Comparison of ENCODE assay signal across 8 cellular contexts in genomic region chr16:18803569-18804462, GRCh38. TPM values are rescaled to one million over a fixed set of nuclear protein-coding genes. Genes with fewer than 3 reads are reported as not detected.
A peak's percentile ranks its signal among the peaks of the same experiment; 100 is the strongest.
DNase-seq lines count a peak whose midpoint lies in the region; ATAC-seq and TF ChIP-seq lines count a peak whose summit lies in the region.

No MANE protein-coding gene starts in this region.

- no peak for DNase-seq in activated CD4-positive, alpha-beta T cell treated with anti-CD3 and anti-CD28 coated beads for 36 hours
- DNase-seq in activated CD4-positive, alpha-beta T cell treated with anti-CD3 and anti-CD28 coated beads for 4 hours, result no peak
- DNase-seq in RPMI8226 (peak; percentile 2), epithelial cell of esophagus (ENCODE audit: low read depth) (peak; percentile 41), T-helper 9 cell (no peak), ureter (ENCODE audit: low spot score) (no peak)
- DNase-seq in activated CD8-positive, alpha-beta memory T cell treated with anti-CD3 and anti-CD28 coated beads for 24 hours, result no peak

- peaks cover 44% of the 10 kb centered on the region for H3K4me1 Mint-ChIP-seq in activated CD4-positive, alpha-beta T cell treated with anti-CD3 and anti-CD28 coated beads for 36 hours

- no peak for ATAC-seq in activated CD4-positive, alpha-beta T cell treated with anti-CD3 and anti-CD28 coated beads for 36 hours

- intact Hi-C loops in activated CD4-positive, alpha-beta T cell treated with anti-CD3 and anti-CD28 coated beads for 36 hours (cut with DNase I, micrococcal nuclease), result loop anchor here (5.0 kb wide), 2 partner anchors 33 to 58 kb away; no protein-coding TSS in a partner anchor

- H3K4me3 ChIP-seq in epithelial cell of esophagus (ENCODE audit: low read length) (no peak overlapping the region), skeletal muscle tissue (ENCODE audit: low read length in 3 of 3) (no peak overlapping the region)

- H3K36me3 ChIP-seq in skeletal muscle tissue (ENCODE audit: control insufficient read depth in 3 of 3, insufficient read depth in 3 of 3, low read length in 3 of 3), result peaks cover 3 to 14% (median 13%) of the 10 kb centered on the region in 3 donors

- no peaks in the 10 kb centered on the region for H3K9me3 ChIP-seq in skeletal muscle tissue (ENCODE audit: control insufficient read depth in 3 of 3, low read length in 3 of 3)

- no peak for TF ChIP-seq CTCF in epithelial cell of esophagus (IDR thresholded peaks at IDR 0.05; ENCODE audit: insufficient read depth, low read depth, low read length, missing control alignments)

- peaks cover 33% of the 10 kb centered on the region for H3K36me3 Mint-ChIP-seq in activated CD4-positive, alpha-beta T cell treated with anti-CD3 and anti-CD28 coated beads for 36 hours (ENCODE audit: low read depth)

- peak overlapping the region; percentile 30 to 48 (median 33) for H3K9ac ChIP-seq in skeletal muscle tissue (ENCODE audit: low read depth in 1 of 3, low read length in 3 of 3)

- POLR2A ChIA-PET in activated CD4-positive, alpha-beta T cell treated with anti-CD3 and anti-CD28 coated beads for 36 hours (lab: Charles Lee), result interaction anchor here (0.6 to 7.6 kb wide), 3 partner anchors 14 to 36 kb away, joined by 3 to 119 read pairs (median 4); partner anchors contain the start of gene RPS15A

- H3K9me3 Mint-ChIP-seq in activated CD4-positive, alpha-beta T cell treated with anti-CD3 and anti-CD28 coated beads for 36 hours (ENCODE audit: low read depth), result no peaks in the 10 kb centered on the region

- peak overlapping the region; percentile 79 for H3K27ac ChIP-seq in skeletal muscle tissue (ENCODE audit: low read depth, low read length)

- H3K4me1 ChIP-seq in skeletal muscle tissue (ENCODE audit: control insufficient read depth in 3 of 3, insufficient read depth in 3 of 3, low read length in 3 of 3), result peaks cover 17 to 28% (median 28%) of the 10 kb centered on the region in 3 donors

- H3K4me3 Mint-ChIP-seq in activated CD4-positive, alpha-beta T cell treated with anti-CD3 and anti-CD28 coated beads for 36 hours, result peak overlapping the region; percentile 7

- CTCF ChIA-PET in activated CD4-positive, alpha-beta T cell treated with anti-CD3 and anti-CD28 coated beads for 36 hours (lab: Charles Lee), result interaction anchor here (1.0 to 2.7 kb wide), 7 partner anchors 9 to 166 kb away, joined by 3 to 18 read pairs (median 4); partner anchors contain the start of gene RPS15A

- no peaks in the 10 kb centered on the region for H3K27me3 Mint-ChIP-seq in activated CD4-positive, alpha-beta T cell treated with anti-CD3 and anti-CD28 coated beads for 36 hours

- peak overlapping the region; percentile 85 for H3K27ac Mint-ChIP-seq in activated CD4-positive, alpha-beta T cell treated with anti-CD3 and anti-CD28 coated beads for 36 hours

- no peaks in the 10 kb centered on the region for H3K27me3 ChIP-seq in skeletal muscle tissue (ENCODE audit: control insufficient read depth in 3 of 3, insufficient read depth in 3 of 3, low read length in 3 of 3)

RNA-seq across cellular contexts. Expression of gene ARL6IP1, which starts 2.5 kb away (rescaled TPM):
- total RNA-seq in activated CD4-positive, alpha-beta T cell treated with anti-CD3 and anti-CD28 coated beads for 36 hours, result 100 to 1,000 TPM in 1 of 2 experiments, 10 to 100 TPM in 1; 92.0 to 102 TPM
- total RNA-seq in skeletal muscle tissue, result 129 TPM
- total RNA-seq in ureter, result 97.6 TPM

RNA-seq across cellular contexts. Expression of gene RPS15A, which starts 13.7 kb away (rescaled TPM):
- 1,000 to 10,000 TPM; 1,904 to 2,150 TPM for total RNA-seq in activated CD4-positive, alpha-beta T cell treated with anti-CD3 and anti-CD28 coated beads for 36 hours
- total RNA-seq in skeletal muscle tissue (2,276 TPM), ureter (1,598 TPM)

Comparison
In these comparisons a context has a peak if more than half of its experiments do, and no peak if none do; other contexts are left out.
1. DNase-seq: peak in RPMI8226 (single experiment) and epithelial cell of esophagus (single experiment); none in activated CD4-positive, alpha-beta T cell treated with anti-CD3 and anti-CD28 coated beads for 36 hours (single experiment), activated CD4-positive, alpha-beta T cell treated with anti-CD3 and anti-CD28 coated beads for 4 hours (0 of 2), T-helper 9 cell (single experiment), ureter (single experiment) and activated CD8-positive, alpha-beta memory T cell treated with anti-CD3 and anti-CD28 coated beads for 24 hours (single experiment).